ENCODE assay signal across 22 cellular contexts in genomic region chr6:36414481-36414880, GRCh38. TPM values are rescaled to one million over a fixed set of nuclear protein-coding genes. Genes with fewer than 3 reads are reported as not detected.
DNase-seq lines count a peak whose midpoint lies in the region; ATAC-seq, FAIRE-seq and TF ChIP-seq lines count a peak whose summit lies in the region.
"Had no signal": no experiment of that assay in that cellular context is flagged by ENCODE, and none has a peak within 500 bp of the region (broad histone marks: within the 10 kb centered on the region; RNA-seq: fewer than 3 reads in every experiment).

No MANE protein-coding gene starts in this region.

- H3K9me2 ChIP-seq in GM23338 (ENCODE audit: insufficient read depth), result peaks cover 3% of the 10 kb centered on the region; the same call in 1 of the 2 replicates

- H3K4me3 Mint-ChIP-seq in GM23338, result no peak overlapping the region
- no peak overlapping the region for H3K4me3 Mint-ChIP-seq in astrocyte (ENCODE audit: unreplicated experiment)
- H3K4me3 Mint-ChIP-seq in stimulated activated naive CD8-positive, alpha-beta T cell treated with anti-CD3 and anti-CD28 coated beads, Interleukin-15, amount 100 ng/mL, for 72 hours, result no peak overlapping the region
- no peak overlapping the region for H3K4me3 Mint-ChIP-seq in CD8-positive, alpha-beta memory T cell

- no peak overlapping the region for H3K27ac ChIP-seq in GM23338 (ENCODE audit: low read depth)
- H3K27ac ChIP-seq in astrocyte (ENCODE audit: low read depth, low read length), result no peak overlapping the region
- H3K27ac ChIP-seq in small intestine (ENCODE audit: low read depth in 1 of 2, low read length in 1 of 2), result no peak overlapping the region
- H3K27ac ChIP-seq in CD8-positive, alpha-beta memory T cell (ENCODE audit: low read depth, low read length), result no peak overlapping the region
- H3K27ac ChIP-seq: BLaER1 treated with 17β-estradiol and CSF1 and Interleukin-3, amounts not matched to agents 10 nM and 100 nM; RWPE1; SJCRH30 had no signal

- H3K79me2 ChIP-seq in GM23338 (replicated peaks; ENCODE audit: insufficient read depth) (no peaks in the 10 kb centered on the region), astrocyte (ENCODE audit: insufficient read depth, low read length) (no peaks in the 10 kb centered on the region)

- H3K27me3 ChIP-seq in GM23338 (ENCODE audit: insufficient read depth), result no peaks in the 10 kb centered on the region
- no peaks in the 10 kb centered on the region for H3K27me3 ChIP-seq in astrocyte (ENCODE audit: insufficient read depth, low read length)
- H3K27me3 ChIP-seq in small intestine (ENCODE audit: control insufficient read depth in 2 of 2, insufficient read depth in 2 of 2, low read length in 2 of 2), result no peaks in the 10 kb centered on the region
- H3K27me3 ChIP-seq in CD8-positive, alpha-beta memory T cell (ENCODE audit: insufficient read depth, low read length, poor library complexity, severe bottlenecking), result no peaks in the 10 kb centered on the region
- H3K27me3 ChIP-seq: BLaER1 treated with 17β-estradiol and CSF1 and Interleukin-3, amounts not matched to agents 10 nM and 100 nM; SJCRH30 had no signal

- CTCF ChIA-PET in CD8-positive, alpha-beta memory T cell (lab: Charles Lee), result no interaction called here

- H4K20me1 ChIP-seq in GM23338 (replicated peaks; ENCODE audit: insufficient read depth), result no peaks in the 10 kb centered on the region
- H4K20me1 ChIP-seq in astrocyte (ENCODE audit: insufficient read depth, low read length), result no peaks in the 10 kb centered on the region
- H4K20me1 ChIP-seq: BLaER1 treated with 17β-estradiol and CSF1 and Interleukin-3, amounts not matched to agents 10 nM and 100 nM had no signal

- H3K9ac ChIP-seq in astrocyte (ENCODE audit: low read length), result no peak overlapping the region
- H3K9ac ChIP-seq: BLaER1 treated with 17β-estradiol and CSF1 and Interleukin-3, amounts not matched to agents 10 nM and 100 nM had no signal

- H3K9me3 ChIP-seq in astrocyte (ENCODE audit: insufficient read depth, low read depth, low read length) (no peaks in the 10 kb centered on the region), small intestine (ENCODE audit: control insufficient read depth, low read depth) (no peaks in the 10 kb centered on the region)
- no peaks in the 10 kb centered on the region for H3K9me3 ChIP-seq in CD8-positive, alpha-beta memory T cell (ENCODE audit: low read length)
- H3K9me3 ChIP-seq: SJCRH30 had no signal

- POLR2A ChIA-PET in CD8-positive, alpha-beta memory T cell (lab: Charles Lee), result no interaction called here

- FAIRE-seq in astrocyte (lab: Jason Lieb, UNC) (peak; percentile 58), small intestine (lab: Jason Lieb, UNC) (no peak)
- FAIRE-seq: G401.6, GM12892, GM19239 had no signal

- H3K27me3 Mint-ChIP-seq in GM23338 (ENCODE audit: insufficient read depth, low read depth, poor library complexity) (peaks cover 4% of the 10 kb centered on the region), astrocyte (ENCODE audit: low read depth, unreplicated experiment) (peaks cover 2% of the 10 kb centered on the region)
- no peaks in the 10 kb centered on the region for H3K27me3 Mint-ChIP-seq in stimulated activated naive CD8-positive, alpha-beta T cell treated with anti-CD3 and anti-CD28 coated beads, Interleukin-15, amount 100 ng/mL, for 72 hours
- H3K27me3 Mint-ChIP-seq in CD8-positive, alpha-beta memory T cell, result no peaks in the 10 kb centered on the region

- peak overlapping the region; percentile 15; the same call in 1 of the 2 replicates for H2AFZ ChIP-seq in GM23338
- H2AFZ ChIP-seq in astrocyte (ENCODE audit: low read depth, low read length), result no peak overlapping the region

- H3K9me3 Mint-ChIP-seq in GM23338 (peaks cover 5% of the 10 kb centered on the region), astrocyte (ENCODE audit: unreplicated experiment) (no peaks in the 10 kb centered on the region)
- peaks cover 5 to 8% of the 10 kb centered on the region in 2 donors for H3K9me3 Mint-ChIP-seq in stimulated activated naive CD8-positive, alpha-beta T cell treated with anti-CD3 and anti-CD28 coated beads, Interleukin-15, amount 100 ng/mL, for 72 hours
- H3K9me3 Mint-ChIP-seq in CD8-positive, alpha-beta memory T cell, result peaks cover 0 to 10% (median 6%) of the 10 kb centered on the region in 5 donors

- ATAC-seq in GM23338, result no peak
- ATAC-seq in stimulated activated naive CD8-positive, alpha-beta T cell treated with anti-CD3 and anti-CD28 coated beads, Interleukin-15, amount 100 ng/mL, for 72 hours, result no peak
- ATAC-seq: HCT116 had no signal

- no peaks in the 10 kb centered on the region for H3K4me1 Mint-ChIP-seq in GM23338
- H3K4me1 Mint-ChIP-seq in astrocyte (ENCODE audit: low read depth, unreplicated experiment), result peaks cover 10% of the 10 kb centered on the region
- H3K4me1 Mint-ChIP-seq in stimulated activated naive CD8-positive, alpha-beta T cell treated with anti-CD3 and anti-CD28 coated beads, Interleukin-15, amount 100 ng/mL, for 72 hours, result no peaks in the 10 kb centered on the region
- H3K4me1 Mint-ChIP-seq in CD8-positive, alpha-beta memory T cell, result no peaks in the 10 kb centered on the region

- no peaks in the 10 kb centered on the region for H3K4me1 ChIP-seq in GM23338 (ENCODE audit: insufficient read depth)
- no peaks in the 10 kb centered on the region for H3K4me1 ChIP-seq in astrocyte (ENCODE audit: insufficient read depth, low read length)
- no peaks in the 10 kb centered on the region for H3K4me1 ChIP-seq in small intestine (ENCODE audit: control insufficient read depth in 2 of 2, insufficient read depth in 1 of 2, low read depth in 1 of 2, low read length in 1 of 2)
- H3K4me1 ChIP-seq in CD8-positive, alpha-beta memory T cell (ENCODE audit: insufficient read depth, low read length), result no peaks in the 10 kb centered on the region
- H3K4me1 ChIP-seq: SJCRH30 had no signal

- no peak overlapping the region for H3K4me3 ChIP-seq in GM23338
- H3K4me3 ChIP-seq in astrocyte (ENCODE audit: insufficient read depth, low read depth, low read length), result no peak overlapping the region
- H3K4me3 ChIP-seq in small intestine (ENCODE audit: low read depth in 1 of 2, low read length in 2 of 2), result no peak overlapping the region
- H3K4me3 ChIP-seq in CD8-positive, alpha-beta memory T cell (ENCODE audit: low read length), result no peak overlapping the region
- H3K4me3 ChIP-seq: BLaER1 treated with 17β-estradiol and CSF1 and Interleukin-3, amounts not matched to agents 10 nM and 100 nM; SJCRH30 had no signal

- no peaks in the 10 kb centered on the region for H3K36me3 ChIP-seq in GM23338 (ENCODE audit: insufficient read depth)
- H3K36me3 ChIP-seq in astrocyte (ENCODE audit: insufficient read depth, low read length), result no peaks in the 10 kb centered on the region
- H3K36me3 ChIP-seq in small intestine (ENCODE audit: control insufficient read depth in 2 of 2, insufficient read depth in 2 of 2, low read length in 2 of 2), result no peaks in the 10 kb centered on the region
- no peaks in the 10 kb centered on the region for H3K36me3 ChIP-seq in CD8-positive, alpha-beta memory T cell (ENCODE audit: insufficient read depth, low read length)
- H3K36me3 ChIP-seq: BLaER1 treated with 17β-estradiol and CSF1 and Interleukin-3, amounts not matched to agents 10 nM and 100 nM; SJCRH30 had no signal

- no peak overlapping the region for H3K4me2 ChIP-seq in GM23338
- no peak overlapping the region for H3K4me2 ChIP-seq in astrocyte (ENCODE audit: low read length)
- H3K4me2 ChIP-seq: BLaER1 treated with 17β-estradiol and CSF1 and Interleukin-3, amounts not matched to agents 10 nM and 100 nM had no signal

- no peak for DNase-seq in GM23338 (ENCODE audit: low spot score)
- DNase-seq in astrocyte (ENCODE audit: low read depth), result peak; percentile 59
- DNase-seq in kidney tubule cell (ENCODE audit: low spot score), result peak; percentile 59
- DNase-seq in small intestine, result peak; percentile 43
- DNase-seq in pons (ENCODE audit: low spot score), result no peak
- DNase-seq in stimulated activated naive CD8-positive, alpha-beta T cell treated with anti-CD3 and anti-CD28 coated beads, Interleukin-15, amount 100 ng/mL, for 72 hours, result no peak
- DNase-seq in CD8-positive, alpha-beta memory T cell, result no peak
- DNase-seq: DMS53; NCI-H1436; NCI-H2081; NCI-H345; NCI-H526 treated with DMSO at 0.1 percent for 48 hours; NK-92 treated with Interleukin-12 subunit alpha and Interleukin-12 subunit beta, amount 100 ng/mL, for 24 hours; OCI-M1; SJCRH30 had no signal

- H3K36me3 Mint-ChIP-seq in GM23338 (ENCODE audit: low read depth), result peaks cover 4% of the 10 kb centered on the region; the same call in 1 of the 3 replicates
- H3K36me3 Mint-ChIP-seq in astrocyte (ENCODE audit: low read depth, unreplicated experiment), result peaks cover 2% of the 10 kb centered on the region
- H3K36me3 Mint-ChIP-seq in CD8-positive, alpha-beta memory T cell, result peaks cover 0 to 5% (median 0%) of the 10 kb centered on the region in 3 donors

- TF ChIP-seq CTCF in GM23338 (conservative IDR thresholded peaks at IDR 0.05; ENCODE audit: low read depth in 2 of 2) (no peak), astrocyte (IDR thresholded peaks at IDR 0.05; ENCODE audit: insufficient read depth, low read depth, low read length) (no peak)

- 0 to 45% (median 14%) methylated on average over 1 of the region's 1 CpG for WGBS in small intestine, 3 donors

- H3K27ac Mint-ChIP-seq in GM23338 (no peak overlapping the region), astrocyte (ENCODE audit: unreplicated experiment) (peak overlapping the region; percentile 58)
- H3K27ac Mint-ChIP-seq in stimulated activated naive CD8-positive, alpha-beta T cell treated with anti-CD3 and anti-CD28 coated beads, Interleukin-15, amount 100 ng/mL, for 72 hours, result no peak overlapping the region
- no peak overlapping the region for H3K27ac Mint-ChIP-seq in CD8-positive, alpha-beta memory T cell

- H3F3A ChIP-seq in GM23338 (replicated peaks; ENCODE audit: low read depth), result no peaks in the 10 kb centered on the region

TF ChIP-seq in GM23338, 12 proteins besides CTCF, POLR2A, EP300 and RAD21 (continues in another document):
- TF ChIP-seq NANOG (IDR thresholded peaks at IDR 0.05; ENCODE audit: borderline replicate concordance), result no peak

RNA-seq across cellular contexts. Expression of gene ETV7, which starts 27.0 kb away (rescaled TPM):
- total RNA-seq in GM23338 (2014; rRNA removed; shearing (Covaris generic)), result 0.19 and 1.2 TPM in 2 replicates
- polyA plus RNA-seq in GM23338 (2016; fragmentation: Nextera tagmentation; extraction: Ambion mirVana), result 0.47 and 0.78 TPM in 2 replicates
- 1.9 and 2.4 TPM in 2 replicates for total RNA-seq in astrocyte
- polyA plus RNA-seq in small intestine, result 10 to 100 TPM; 12.5 to 26.2 (median 19.5) TPM
- total RNA-seq in CD8-positive, alpha-beta memory T cell, result under 1 TPM; 0.61 to 0.78 TPM
- 2.4 TPM for polyA plus RNA-seq in CD8-positive, alpha-beta memory T cell
- total RNA-seq: SJCRH30 had no signal

RNA-seq across cellular contexts. Expression of gene PXT1, which starts 28.2 kb away (rescaled TPM):
- 0.14 TPM in 1 of 2 replicates, not detected in the other for total RNA-seq in GM23338 (2014; rRNA removed; shearing (Covaris generic))
- not detected in 2 replicates for polyA plus RNA-seq in GM23338 (2016; fragmentation: Nextera tagmentation; extraction: Ambion mirVana)
- 0.09 and 0.14 TPM in 2 replicates for total RNA-seq in astrocyte
- not detected for polyA plus RNA-seq in small intestine
- under 1 TPM in 1 of 2 experiments, not detected in 1; 0.20 TPM for total RNA-seq in CD8-positive, alpha-beta memory T cell
- polyA plus RNA-seq in CD8-positive, alpha-beta memory T cell, result not detected
- total RNA-seq: SJCRH30 had no signal
- polyA plus RNA-seq: AG04450 had no signal

RNA-seq across cellular contexts. Expression of gene KCTD20, which starts 28.3 kb away (rescaled TPM):
- 25.0 and 35.1 TPM in 2 replicates for total RNA-seq in GM23338 (2014; rRNA removed; shearing (Covaris generic))
- polyA plus RNA-seq in GM23338 (2016; fragmentation: Nextera tagmentation; extraction: Ambion mirVana) (7.1 and 7.4 TPM in 2 replicates), small intestine (10 to 100 TPM; 13.8 to 17.9 (median 17.4) TPM)
- total RNA-seq in astrocyte, result 54.8 and 56.7 TPM in 2 replicates
- total RNA-seq in CD8-positive, alpha-beta memory T cell, result 10 to 100 TPM; 52.3 to 52.4 TPM
- 41.4 TPM for polyA plus RNA-seq in CD8-positive, alpha-beta memory T cell

Comparison
In these comparisons a context has a peak if more than half of its experiments do, and no peak if none do; other contexts are left out.
1. DNase-seq: peak in astrocyte (single experiment), kidney tubule cell (single experiment) and small intestine (single experiment); none in GM23338 (single experiment), pons (single experiment), stimulated activated naive CD8-positive, alpha-beta T cell treated with anti-CD3 and anti-CD28 coated beads, Interleukin-15, amount 100 ng/mL, for 72 hours (0 of 2) and CD8-positive, alpha-beta memory T cell (0 of 5).